Comparison of ENCODE assay signal across 2 cellular contexts in genomic region chr4:179165339-179165738, GRCh38.
TF ChIP-seq lines count a peak whose summit lies in the region.

No MANE protein-coding gene starts in this region.

TF ChIP-seq in GM23338, 12 proteins besides CTCF, POLR2A, EP300 and RAD21 (continued from another document):
- TF ChIP-seq ZNF462 (CRISPR knock-in tag; IDR thresholded peaks at IDR 0.05) (no peak), EZH2 (IDR thresholded peaks at IDR 0.05; ENCODE audit: low read depth, unreplicated experiment) (no peak), POLR2AphosphoS5 (IDR thresholded peaks at IDR 0.05; ENCODE audit: low read depth) (no peak), ETS1 (IDR thresholded peaks at IDR 0.05) (no peak)

TF ChIP-seq in WTC11, 78 proteins besides CTCF, POLR2A, EP300 and RAD21 (continued from another document):
- peak; percentile 35; the same call in 1 of the 2 replicates for TF ChIP-seq ZNF532 (CRISPR knock-in tag; IDR thresholded peaks at IDR 0.05; ENCODE audit: borderline replicate concordance)
- TF ChIP-seq AR (CRISPR knock-in tag; IDR thresholded peaks at IDR 0.05): peak; percentile 81; the same call in 1 of the 2 replicates
- TF ChIP-seq ZNF416 (CRISPR knock-in tag; IDR thresholded peaks at IDR 0.05): peak; percentile 75
- TF ChIP-seq ZNF425 (CRISPR knock-in tag; conservative IDR thresholded peaks at IDR 0.05): peak; percentile 89
- TF ChIP-seq ERG (CRISPR knock-in tag; IDR thresholded peaks at IDR 0.05): peak; percentile 80; the same call in 1 of the 2 replicates
- TF ChIP-seq SP1 (CRISPR knock-in tag; conservative IDR thresholded peaks at IDR 0.05): no peak
TF ChIP-seq in WTC11: peak in this region for 7.
